In the genomic region with DNA sequence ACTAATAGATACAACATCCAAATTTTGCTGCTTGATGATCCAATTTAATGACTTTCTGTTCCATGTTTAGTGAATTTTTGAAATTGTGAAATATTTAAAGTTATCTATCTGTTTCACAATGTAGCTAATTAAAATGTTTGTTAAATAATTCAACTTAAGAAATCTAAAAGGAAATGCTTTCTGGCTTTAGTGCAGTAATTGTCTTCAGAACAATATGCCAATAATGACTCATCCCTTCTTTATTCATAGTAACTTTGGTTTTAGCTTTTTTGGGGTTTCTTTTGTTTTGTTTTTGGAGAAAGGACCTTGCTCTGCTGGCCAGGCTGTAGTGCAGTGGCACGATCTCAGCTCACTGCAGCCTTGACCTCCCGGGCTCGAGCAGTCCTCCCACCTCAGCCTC, we compare ENCODE assay signal across 30 cellular contexts.
A peak's percentile ranks its signal among the peaks of the same experiment; 100 is the strongest.
DNase-seq lines count a peak whose midpoint lies in the region; ATAC-seq, FAIRE-seq and TF ChIP-seq lines count a peak whose summit lies in the region.
"Had no signal": no experiment of that assay in that cellular context is flagged by ENCODE, and none has a peak within 500 bp of the region (broad histone marks: within the 10 kb centered on the region; RNA-seq: fewer than 3 reads in every experiment).

No MANE protein-coding gene starts in this region.

- no peak overlapping the region for H3K4me3 ChIP-seq in osteoblast (ENCODE audit: insufficient read depth, low read length)
- H3K4me3 ChIP-seq in psoas muscle, result no peak overlapping the region
- H3K4me3 ChIP-seq: lower lobe of right lung, SK-N-MC, tibial nerve had no signal

- H3K4me1 ChIP-seq in osteoblast (ENCODE audit: insufficient read depth, low read length) (peaks cover 10% of the 10 kb centered on the region), psoas muscle (no peaks in the 10 kb centered on the region)
- H3K4me1 ChIP-seq: lower lobe of right lung had no signal

- 78 to 83% (median 83%) methylated on average over 3 of the region's 3 CpGs for WGBS in psoas muscle, 3 donors

- H2AFZ ChIP-seq in osteoblast (ENCODE audit: low read length), result no peak overlapping the region

- H3K79me2 ChIP-seq in osteoblast (ENCODE audit: insufficient read depth, low read length), result peaks cover 93% of the 10 kb centered on the region

- H3K27ac ChIP-seq in osteoblast (ENCODE audit: low read depth, low read length), result no peak overlapping the region
- H3K27ac ChIP-seq in psoas muscle, result no peak overlapping the region
- H3K27ac ChIP-seq: lower lobe of right lung, SK-N-MC, tibial nerve had no signal

- no peak overlapping the region for H3K4me2 ChIP-seq in osteoblast (ENCODE audit: insufficient read depth, low read length)

- no peak overlapping the region for H3K4me3 Mint-ChIP-seq in T-helper 1 cell treated with Interleukin-12 subunit alpha and Interleukin-12 subunit beta and Interleukin-4 antibody, amounts not matched to agents 30 μg/mL and 1 μg/mL, for 36 hours
- H3K4me3 Mint-ChIP-seq: activated CD8-positive, alpha-beta T cell treated with anti-CD3 and anti-CD28 coated beads, Interleukin-2, amount 10 ng/mL, durations not matched to agents 7 days and 5 days; activated naive CD8-positive, alpha-beta T cell treated with anti-CD3 and anti-CD28 coated beads for 36 hours; CD8-positive, alpha-beta T cell; endodermal cell; naive thymus-derived CD8-positive, alpha-beta T cell; T-helper 17 cell had no signal

- no peaks in the 10 kb centered on the region for H3K9me3 Mint-ChIP-seq in T-helper 1 cell treated with Interleukin-12 subunit alpha and Interleukin-12 subunit beta and Interleukin-4 antibody, amounts not matched to agents 30 μg/mL and 1 μg/mL, for 36 hours
- H3K9me3 Mint-ChIP-seq: activated naive CD8-positive, alpha-beta T cell treated with anti-CD3 and anti-CD28 coated beads for 36 hours; CD8-positive, alpha-beta T cell had no signal

- no peaks in the 10 kb centered on the region for H3K27me3 Mint-ChIP-seq in T-helper 1 cell treated with Interleukin-12 subunit alpha and Interleukin-12 subunit beta and Interleukin-4 antibody, amounts not matched to agents 30 μg/mL and 1 μg/mL, for 36 hours (ENCODE audit: low read depth)
- H3K27me3 Mint-ChIP-seq: activated naive CD8-positive, alpha-beta T cell treated with anti-CD3 and anti-CD28 coated beads for 36 hours; naive thymus-derived CD8-positive, alpha-beta T cell; T-helper 17 cell had no signal

- TF ChIP-seq CTCF in osteoblast (IDR thresholded peaks at IDR 0.05; ENCODE audit: extremely low read depth, low read depth, low read length) (no peak), GM10266 (IDR thresholded peaks at IDR 0.05; ENCODE audit: control insufficient read depth, insufficient read depth, low read depth, missing control alignments) (no peak), psoas muscle (IDR thresholded peaks at IDR 0.05) (no peak)

- peak; percentile 37 for FAIRE-seq in endometrium (lab: Jason Lieb, UNC)
- FAIRE-seq: small intestine had no signal

- ATAC-seq in psoas muscle (no peak), HG02642 (IDR thresholded peaks at IDR 0.05; ENCODE audit: poor library complexity, unreplicated experiment) (no peak)
- ATAC-seq: activated CD8-positive, alpha-beta T cell treated with anti-CD3 and anti-CD28 coated beads, Interleukin-2, amount 10 ng/mL, durations not matched to agents 7 days and 5 days; CD8-positive, alpha-beta T cell; lower lobe of right lung; naive thymus-derived CD8-positive, alpha-beta T cell; T-helper 17 cell had no signal

- H3K36me3 Mint-ChIP-seq in T-helper 1 cell treated with Interleukin-12 subunit alpha and Interleukin-12 subunit beta and Interleukin-4 antibody, amounts not matched to agents 30 μg/mL and 1 μg/mL, for 36 hours (ENCODE audit: low read depth), result peaks cover 9% of the 10 kb centered on the region
- H3K36me3 Mint-ChIP-seq: CD8-positive, alpha-beta T cell had no signal

- H3K27ac Mint-ChIP-seq in T-helper 1 cell treated with Interleukin-12 subunit alpha and Interleukin-12 subunit beta and Interleukin-4 antibody, amounts not matched to agents 30 μg/mL and 1 μg/mL, for 36 hours, result peak overlapping the region; percentile 1
- H3K27ac Mint-ChIP-seq: activated CD8-positive, alpha-beta T cell treated with anti-CD3 and anti-CD28 coated beads, Interleukin-2, amount 10 ng/mL, durations not matched to agents 7 days and 5 days; activated naive CD8-positive, alpha-beta T cell treated with anti-CD3 and anti-CD28 coated beads for 36 hours; CD8-positive, alpha-beta T cell; endodermal cell; T-helper 17 cell had no signal

- H3K36me3 ChIP-seq in osteoblast (ENCODE audit: insufficient read depth, low read length) (no peaks in the 10 kb centered on the region), psoas muscle (ENCODE audit: insufficient read depth in 1 of 2, low read depth in 1 of 2) (no peaks in the 10 kb centered on the region)
- H3K36me3 ChIP-seq: lower lobe of right lung, tibial nerve had no signal

- intact Hi-C loops in psoas muscle (cut with DNase I), result no loop called here

- H3K27me3 ChIP-seq in osteoblast (ENCODE audit: insufficient read depth, low read length) (no peaks in the 10 kb centered on the region), psoas muscle (ENCODE audit: insufficient read depth in 3 of 3, low read length in 2 of 3) (no peaks in the 10 kb centered on the region)
- H3K27me3 ChIP-seq: tibial nerve had no signal

- H3K4me1 Mint-ChIP-seq in T-helper 1 cell treated with Interleukin-12 subunit alpha and Interleukin-12 subunit beta and Interleukin-4 antibody, amounts not matched to agents 30 μg/mL and 1 μg/mL, for 36 hours (ENCODE audit: low read depth), result peaks cover 16% of the 10 kb centered on the region

- no peaks in the 10 kb centered on the region for H4K20me1 ChIP-seq in osteoblast (ENCODE audit: insufficient read depth, low read length)

- no peaks in the 10 kb centered on the region for H3K9me3 ChIP-seq in osteoblast (ENCODE audit: low read depth, low read length)
- H3K9me3 ChIP-seq in psoas muscle, result no peaks in the 10 kb centered on the region
- H3K9me3 ChIP-seq: lower lobe of right lung, tibial nerve had no signal

- no peak for DNase-seq in T-helper 1 cell
- DNase-seq in M059J (ENCODE audit: low read depth), result peak; percentile 27
- DNase-seq in osteoblast (ENCODE audit: insufficient read length, low spot score, missing footprints), result peak; percentile 18
- DNase-seq in GM10266 (ENCODE audit: extremely low spot score), result no peak
- no peak for DNase-seq in psoas muscle
- DNase-seq: 8988T; activated CD4-positive, CD25-positive, alpha-beta regulatory T cell treated with anti-CD3 and anti-CD28 coated beads, Interleukin-2, amount 50 U/mL, for 72 hours; activated CD8-positive, alpha-beta T cell treated with anti-CD3 and anti-CD28 coated beads, Interleukin-2, amount 10 ng/mL, durations not matched to agents 7 days and 5 days; activated naive CD8-positive, alpha-beta T cell treated with anti-CD3 and anti-CD28 coated beads for 36 hours; caudate nucleus; CD8-positive, alpha-beta T cell; endodermal cell; head of caudate nucleus; kidney glomerular epithelial cell; lower lobe of right lung; naive thymus-derived CD8-positive, alpha-beta T cell; NCI-H1105 treated with DMSO at 0.1 percent for 48 hours; NCI-H2029 treated with DMSO at 0.1 percent for 48 hours; NCI-H2227 treated with DMSO at 0.1 percent for 48 hours; NCI-H69; nucleus accumbens; retina; small intestine; stimulated activated CD4-positive, alpha-beta T cell treated with anti-CD3 and anti-CD28 coated beads, Interleukin-2, amount 100 ng/mL, for 24 hours; T-helper 17 cell had no signal

Comparison
In these comparisons a context has a peak if more than half of its experiments do, and no peak if none do; other contexts are left out.
1. DNase-seq: peak in M059J (single experiment) and osteoblast (single experiment); none in T-helper 1 cell (0 of 5), GM10266 (single experiment) and psoas muscle (0 of 2).